Comparison of ENCODE assay signal across 1 cellular context in genomic region chr19:16113727-16114126, GRCh38.
TF ChIP-seq lines count a peak whose summit lies in the region.

No MANE protein-coding gene starts in this region.

TF ChIP-seq in HepG2, 621 proteins besides CTCF, POLR2A, EP300 and RAD21:
- TF ChIP-seq FOXC1 (CRISPR knock-in tag; IDR thresholded peaks at IDR 0.05; ENCODE audit: borderline replicate concordance) = no peak
- TF ChIP-seq ZNF768 (CRISPR knock-in tag; IDR thresholded peaks at IDR 0.05) = peak; percentile 86; the same call in 1 of the 2 replicates
